Comparison of ENCODE assay signal across 13 cellular contexts in the genomic region with DNA sequence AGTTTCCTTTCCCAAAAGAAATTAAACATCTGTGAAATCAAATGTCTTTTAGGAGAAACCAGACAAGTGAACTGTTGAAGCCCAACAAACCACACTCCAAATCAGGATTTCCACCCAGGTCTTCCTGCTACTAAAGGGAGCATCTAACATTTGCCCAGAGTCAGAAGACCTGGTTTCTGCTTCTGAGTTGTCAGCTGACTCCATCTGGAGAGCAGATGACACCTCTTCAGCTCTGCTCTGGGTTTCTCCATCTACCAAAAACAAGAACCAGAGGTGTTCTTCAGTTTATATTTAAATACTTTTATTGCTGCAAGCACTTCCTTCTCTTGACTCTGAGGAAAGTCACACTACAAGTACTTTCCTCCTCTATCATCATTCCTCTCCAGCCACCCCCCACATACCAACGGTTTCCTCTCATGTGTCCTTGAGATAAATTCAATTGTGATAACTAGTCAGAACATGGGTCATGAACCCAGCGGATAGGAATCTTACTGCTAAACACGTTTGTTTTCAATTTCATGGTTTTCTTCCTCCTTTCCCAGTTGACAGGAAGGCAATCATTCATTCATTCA.
A peak's percentile ranks its signal among the peaks of the same experiment; 100 is the strongest.
DNase-seq lines count a peak whose midpoint lies in the region; ATAC-seq and TF ChIP-seq lines count a peak whose summit lies in the region.
"Had no signal": no experiment of that assay in that cellular context is flagged by ENCODE, and none has a peak within 500 bp of the region (broad histone marks: within the 10 kb centered on the region; RNA-seq: fewer than 3 reads in every experiment).

No MANE protein-coding gene starts in this region.

- DNase-seq in EL (peak; percentile 27), HFF-Myc (ENCODE audit: extremely low read depth, low read depth) (peak; percentile 40), OCI-M1 (lab: John Stamatoyannopoulos, UW) (peak; percentile 90), foreskin keratinocyte (no peak), HCEC 1CT (no peak), LoVo (ENCODE audit: low spot score) (no peak), NCI-H1694 (lab: John Stamatoyannopoulos, UW) (no peak)
- DNase-seq: activated gamma-delta T cell treated with Interleukin-2 at 50 U/mL for 16 hours, colonic mucosa, NCI-H2081 treated with DMSO at 0.1 percent for 48 hours, nucleus accumbens, WERI-Rb-1 had no signal

- no peak for TF ChIP-seq CTCF in HFF-Myc (IDR thresholded peaks at IDR 0.05; ENCODE audit: low read depth, low read length, missing control alignments)
- no peak for TF ChIP-seq CTCF in foreskin keratinocyte (conservative IDR thresholded peaks at IDR 0.05)

- ATAC-seq in foreskin keratinocyte (no peak), HG02981 (IDR thresholded peaks at IDR 0.05; ENCODE audit: unreplicated experiment) (no peak)

- no peaks in the 10 kb centered on the region for H3K27me3 ChIP-seq in foreskin keratinocyte
- H3K27me3 ChIP-seq: colonic mucosa had no signal

- no peak overlapping the region for H3K4me3 ChIP-seq in HFF-Myc (replicated peaks; ENCODE audit: low read depth, low read length)
- H3K4me3 ChIP-seq: colonic mucosa had no signal

- H3K27ac ChIP-seq in foreskin keratinocyte, result peak overlapping the region; percentile 66
- H3K27ac ChIP-seq: colonic mucosa, WERI-Rb-1 had no signal

- peaks cover 12% of the 10 kb centered on the region for H3K4me1 ChIP-seq in foreskin keratinocyte
- H3K4me1 ChIP-seq: colonic mucosa had no signal

Comparison
In these comparisons a context has a peak if more than half of its experiments do, and no peak if none do; other contexts are left out.
1. DNase-seq: peak in EL (single experiment), HFF-Myc (single experiment) and OCI-M1 (single experiment); none in foreskin keratinocyte (0 of 2), HCEC 1CT (single experiment), LoVo (single experiment) and NCI-H1694 (single experiment).